9 cellular contexts compared by ENCODE assay signal in genomic region chr21:44083631-44084291, GRCh38. TPM values are rescaled to one million over a fixed set of nuclear protein-coding genes. Genes with fewer than 3 reads are reported as not detected.
A peak's percentile ranks its signal among the peaks of the same experiment; 100 is the strongest.
DNase-seq lines count a peak whose midpoint lies in the region; ATAC-seq and TF ChIP-seq lines count a peak whose summit lies in the region.
"Had no signal": no experiment of that assay in that cellular context is flagged by ENCODE, and none has a peak within 500 bp of the region (broad histone marks: within the 10 kb centered on the region; RNA-seq: fewer than 3 reads in every experiment).

No MANE protein-coding gene starts in this region.

- peaks cover 0 to 13% (median 11%) of the 10 kb centered on the region in 3 donors for H3K4me1 Mint-ChIP-seq in IgD-negative memory B cell
- peaks cover 94% of the 10 kb centered on the region for H3K4me1 Mint-ChIP-seq in activated T-cell treated with anti-CD3 and anti-CD28 coated beads, Interleukin-2, amount 50 U/mL, for 4 hours (ENCODE audit: low read depth)
- H3K4me1 Mint-ChIP-seq: neural crest cell had no signal

- H3K4me1 ChIP-seq in esophagus squamous epithelium = peaks cover 0 to 49% (median 15%) of the 10 kb centered on the region in 3 donors

- TF ChIP-seq CTCF in esophagus squamous epithelium (IDR thresholded peaks at IDR 0.05) = no peak

- no peaks in the 10 kb centered on the region for H3K27me3 Mint-ChIP-seq in IgD-negative memory B cell
- no peaks in the 10 kb centered on the region for H3K27me3 Mint-ChIP-seq in activated T-cell treated with anti-CD3 and anti-CD28 coated beads, Interleukin-2, amount 50 U/mL, for 4 hours (ENCODE audit: low read depth)

- no peak overlapping the region for H3K4me3 ChIP-seq in esophagus squamous epithelium

- peaks cover 12 to 100% (median 32%) of the 10 kb centered on the region in 3 donors for H3K36me3 ChIP-seq in esophagus squamous epithelium

- H3K36me3 Mint-ChIP-seq in IgD-negative memory B cell = peaks cover 3% of the 10 kb centered on the region
- H3K36me3 Mint-ChIP-seq in activated T-cell treated with anti-CD3 and anti-CD28 coated beads, Interleukin-2, amount 50 U/mL, for 4 hours (ENCODE audit: insufficient read depth) = peaks cover 53% of the 10 kb centered on the region

- no peaks in the 10 kb centered on the region for H3K9me3 ChIP-seq in esophagus squamous epithelium

- peak; percentile 41 for DNase-seq in activated T-cell treated with anti-CD3 and anti-CD28 coated beads, Interleukin-2, amount 50 U/mL, for 4 hours
- no peak for DNase-seq in esophagus squamous epithelium (lab: John Stamatoyannopoulos, UW)
- peak; percentile 46 for DNase-seq in stimulated activated CD4-positive, alpha-beta T cell treated with anti-CD3 and anti-CD28 coated beads, Interleukin-4, amount 100 ng/mL, for 1 hour
- DNase-seq in NCI-H524 treated with DMSO at 0.1 percent for 48 hours (lab: John Stamatoyannopoulos, UW) = no peak
- no peak for DNase-seq in SKM-1 treated with dmso at 0.1 percent for 144 hours (lab: John Stamatoyannopoulos, UW; ENCODE audit: unreplicated experiment)
- no peak for DNase-seq in anterior cingulate cortex (lab: John Stamatoyannopoulos, UW)

- H3K27ac Mint-ChIP-seq in IgD-negative memory B cell = peak overlapping the region; percentile 20 to 76 (median 39)

- peak; percentile 88 to 89 for ATAC-seq in activated T-cell treated with anti-CD3 and anti-CD28 coated beads, Interleukin-2, amount 50 U/mL, for 4 hours
- ATAC-seq in HG03108 (IDR thresholded peaks at IDR 0.05; ENCODE audit: unreplicated experiment) = no peak

- 66 to 84% methylated on average over 9 to 16 of the region's 16 CpGs for WGBS in esophagus squamous epithelium, 2 donors

- no peaks in the 10 kb centered on the region for H3K27me3 ChIP-seq in esophagus squamous epithelium

- TF ChIP-seq POLR2A in esophagus squamous epithelium (IDR thresholded peaks at IDR 0.05) = peak in 1 of 4 donors; percentile 15

- intact Hi-C loops in esophagus squamous epithelium (cut with DNase I) = no loop called here

- H3K9me3 Mint-ChIP-seq in IgD-negative memory B cell = no peaks in the 10 kb centered on the region
- H3K9me3 Mint-ChIP-seq in activated T-cell treated with anti-CD3 and anti-CD28 coated beads, Interleukin-2, amount 50 U/mL, for 4 hours = no peaks in the 10 kb centered on the region
- H3K9me3 Mint-ChIP-seq: neural crest cell had no signal

- H3K27ac ChIP-seq in esophagus squamous epithelium = peak overlapping the region; percentile 46 to 81 (median 68)

- peak overlapping the region in 1 of 4 donors; percentile 70 for H3K4me3 Mint-ChIP-seq in IgD-negative memory B cell
- peak overlapping the region; percentile 67 for H3K4me3 Mint-ChIP-seq in activated T-cell treated with anti-CD3 and anti-CD28 coated beads, Interleukin-2, amount 50 U/mL, for 4 hours
- H3K4me3 Mint-ChIP-seq: neural crest cell had no signal

RNA-seq across cellular contexts. Expression of gene PWP2, which starts 23.4 kb away (rescaled TPM):
- polyA plus RNA-seq in IgD-negative memory B cell = 12.2 TPM
- 100 to 1,000 TPM in 1 of 3 donors, 10 to 100 TPM in 2; 24.6 to 145 (median 27.1) TPM for total RNA-seq in activated T-cell treated with anti-CD3 and anti-CD28 coated beads, Interleukin-2, amount 50 U/mL, for 4 hours
- total RNA-seq in esophagus squamous epithelium = 10 to 100 TPM in 1 of 4 donors, 1 to 10 TPM in 3; 5.4 to 18.3 (median 6.6) TPM

RNA-seq across cellular contexts. Expression of gene GATD3, which starts 49.7 kb away (rescaled TPM):
- 55.2 TPM for polyA plus RNA-seq in IgD-negative memory B cell
- total RNA-seq in activated T-cell treated with anti-CD3 and anti-CD28 coated beads, Interleukin-2, amount 50 U/mL, for 4 hours = 10 to 100 TPM in 1 of 3 donors, 1 to 10 TPM in 2; 7.3 to 63.8 (median 9.3) TPM
- 10 to 100 TPM in 2 of 4 donors, 1 to 10 TPM in 2; 4.2 to 23.8 (median 9.0) TPM for total RNA-seq in esophagus squamous epithelium

Comparison
In these comparisons a context has a peak if more than half of its experiments do, and no peak if none do; other contexts are left out.
1. DNase-seq: peak in activated T-cell treated with anti-CD3 and anti-CD28 coated beads, Interleukin-2, amount 50 U/mL, for 4 hours (single experiment) and stimulated activated CD4-positive, alpha-beta T cell treated with anti-CD3 and anti-CD28 coated beads, Interleukin-4, amount 100 ng/mL, for 1 hour (single experiment); none in esophagus squamous epithelium (single experiment), NCI-H524 treated with DMSO at 0.1 percent for 48 hours (single experiment), SKM-1 treated with dmso at 0.1 percent for 144 hours (single experiment) and anterior cingulate cortex (0 of 58).